14 cellular contexts compared by ENCODE assay signal in the genomic region with DNA sequence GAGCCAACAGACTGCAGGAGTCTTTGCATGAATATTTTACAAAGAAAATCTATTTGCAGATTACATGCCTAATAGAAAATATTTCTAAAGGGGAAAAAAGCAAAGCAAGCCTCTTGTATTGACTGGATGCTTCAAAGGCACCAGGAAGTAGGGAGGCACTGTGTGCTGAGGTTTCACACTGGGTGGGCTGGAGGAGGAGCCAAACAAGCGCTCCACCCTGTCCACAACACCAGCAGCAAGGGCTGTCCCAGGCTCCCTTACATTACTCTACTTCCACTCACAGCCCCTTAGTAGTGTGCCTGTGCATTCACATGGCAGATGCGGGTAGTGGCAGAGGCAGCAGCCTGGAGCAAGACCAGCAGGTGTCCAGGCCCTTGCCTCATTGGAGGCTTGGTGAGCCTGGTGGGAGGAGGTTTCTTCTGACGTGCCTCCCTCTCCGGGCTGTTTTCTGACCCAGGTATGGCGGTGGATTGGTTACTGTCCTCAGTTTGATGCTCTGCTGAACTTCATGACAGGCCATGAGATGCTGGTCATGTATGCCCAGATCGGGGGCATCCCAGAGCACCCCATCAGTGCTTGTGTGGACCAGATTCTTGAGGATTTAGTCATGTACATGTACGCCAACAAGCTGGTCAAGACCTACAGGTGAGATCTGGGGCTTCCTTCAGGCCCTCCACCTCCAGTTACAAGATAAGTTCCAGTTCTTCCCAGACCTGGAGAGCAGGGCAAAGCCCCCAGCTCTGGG. TPM values are rescaled to one million over a fixed set of nuclear protein-coding genes. Genes with fewer than 3 reads are reported as not detected.
DNase-seq lines count a peak whose midpoint lies in the region; ATAC-seq, FAIRE-seq and TF ChIP-seq lines count a peak whose summit lies in the region.
"Had no signal": no experiment of that assay in that cellular context is flagged by ENCODE, and none has a peak within 500 bp of the region (broad histone marks: within the 10 kb centered on the region; RNA-seq: fewer than 3 reads in every experiment).

No MANE protein-coding gene starts in this region.

- no peaks in the 10 kb centered on the region for H3K9me3 Mint-ChIP-seq in CD8-positive, alpha-beta T cell
- H3K9me3 Mint-ChIP-seq in naive thymus-derived CD4-positive, alpha-beta T cell: peaks cover 0 to 3% (median 0%) of the 10 kb centered on the region in 11 donors
- H3K9me3 Mint-ChIP-seq in endodermal cell: no peaks in the 10 kb centered on the region
- H3K9me3 Mint-ChIP-seq: activated naive CD4-positive, alpha-beta T cell treated with anti-CD3 and anti-CD28 coated beads for 36 hours; activated T-cell treated with anti-CD3 and anti-CD28 coated beads, Interleukin-2, amount 50 U/mL, for 24 hours; mesothelial cell of epicardium; nephron progenitor cell had no signal

- H3K9me3 ChIP-seq in CD8-positive, alpha-beta T cell (ENCODE audit: low read length): no peaks in the 10 kb centered on the region
- no peaks in the 10 kb centered on the region for H3K9me3 ChIP-seq in naive thymus-derived CD4-positive, alpha-beta T cell (ENCODE audit: control insufficient read depth in 2 of 3, low read length in 3 of 3)
- no peaks in the 10 kb centered on the region for H3K9me3 ChIP-seq in endodermal cell (ENCODE audit: control insufficient read depth, low read length)

- POLR2A ChIA-PET in CD8-positive, alpha-beta T cell (lab: Charles Lee): no interaction called here
- POLR2A ChIA-PET in naive thymus-derived CD4-positive, alpha-beta T cell (lab: Charles Lee): interaction anchor here (0.6 kb wide), 1 partner anchor 15 kb away, joined by 3 read pairs; no protein-coding TSS in a partner anchor

- peaks cover 10% of the 10 kb centered on the region for H3K4me1 Mint-ChIP-seq in CD8-positive, alpha-beta T cell (ENCODE audit: low read depth)
- H3K4me1 Mint-ChIP-seq in naive thymus-derived CD4-positive, alpha-beta T cell: peaks cover 0 to 7% (median 0%) of the 10 kb centered on the region in 7 donors
- H3K4me1 Mint-ChIP-seq in endodermal cell: no peaks in the 10 kb centered on the region
- H3K4me1 Mint-ChIP-seq: mesothelial cell of epicardium had no signal

- H3K27ac ChIP-seq in CD8-positive, alpha-beta T cell (ENCODE audit: low read depth, low read length): no peak overlapping the region
- no peak overlapping the region for H3K27ac ChIP-seq in naive thymus-derived CD4-positive, alpha-beta T cell (ENCODE audit: low read depth, low read length)
- no peak overlapping the region for H3K27ac ChIP-seq in endodermal cell (ENCODE audit: low read depth, low read length)
- H3K27ac ChIP-seq: VCaP had no signal

- WGBS in endodermal cell (ENCODE audit: insufficient coverage in 1 of 2, insufficient read length in 1 of 2), 2 experiments: 90 to 91% methylated on average over 6 to 7 of the region's 7 CpGs

- no peak overlapping the region for H3K27ac Mint-ChIP-seq in CD8-positive, alpha-beta T cell
- H3K27ac Mint-ChIP-seq in naive thymus-derived CD4-positive, alpha-beta T cell: no peak overlapping the region
- H3K27ac Mint-ChIP-seq in endodermal cell: no peak overlapping the region
- H3K27ac Mint-ChIP-seq: activated naive CD4-positive, alpha-beta T cell treated with anti-CD3 and anti-CD28 coated beads for 36 hours; activated T-cell treated with anti-CD3 and anti-CD28 coated beads, Interleukin-2, amount 50 U/mL, for 24 hours; mesothelial cell of epicardium; nephron progenitor cell had no signal

- H3K4me1 ChIP-seq in CD8-positive, alpha-beta T cell (ENCODE audit: insufficient read depth, low read length): peaks cover 6% of the 10 kb centered on the region
- H3K4me1 ChIP-seq in naive thymus-derived CD4-positive, alpha-beta T cell (ENCODE audit: control insufficient read depth in 2 of 2, insufficient read depth in 2 of 2, low read length in 2 of 2): peaks cover 0 to 9% of the 10 kb centered on the region in 2 donors
- no peaks in the 10 kb centered on the region for H3K4me1 ChIP-seq in endodermal cell (ENCODE audit: control insufficient read depth, insufficient read depth, low read length)

- H3K27me3 Mint-ChIP-seq in CD8-positive, alpha-beta T cell (ENCODE audit: low read depth): no peaks in the 10 kb centered on the region
- H3K27me3 Mint-ChIP-seq in naive thymus-derived CD4-positive, alpha-beta T cell: peaks cover 0 to 17% (median 4%) of the 10 kb centered on the region in 5 donors
- peaks cover 6% of the 10 kb centered on the region for H3K27me3 Mint-ChIP-seq in endodermal cell (ENCODE audit: insufficient read depth)
- H3K27me3 Mint-ChIP-seq: activated T-cell treated with anti-CD3 and anti-CD28 coated beads, Interleukin-2, amount 50 U/mL, for 24 hours had no signal

- no peak for TF ChIP-seq POLR2A in GM12891 (IDR thresholded peaks at IDR 0.05; ENCODE audit: low read depth, low read length)

- H3K9ac ChIP-seq in endodermal cell (ENCODE audit: extremely low read depth, low read length, poor library complexity, severe bottlenecking): no peak overlapping the region

- no peaks in the 10 kb centered on the region for H3K36me3 ChIP-seq in CD8-positive, alpha-beta T cell (ENCODE audit: insufficient read depth, low read length)
- no peaks in the 10 kb centered on the region for H3K36me3 ChIP-seq in naive thymus-derived CD4-positive, alpha-beta T cell (ENCODE audit: control insufficient read depth in 2 of 3, insufficient read depth in 3 of 3, low read length in 3 of 3)
- H3K36me3 ChIP-seq in endodermal cell (ENCODE audit: control insufficient read depth, insufficient read depth, low read length): no peaks in the 10 kb centered on the region

- H3K4me3 Mint-ChIP-seq in CD8-positive, alpha-beta T cell: no peak overlapping the region
- H3K4me3 Mint-ChIP-seq in naive thymus-derived CD4-positive, alpha-beta T cell: no peak overlapping the region
- H3K4me3 Mint-ChIP-seq in endodermal cell: no peak overlapping the region
- H3K4me3 Mint-ChIP-seq: activated naive CD4-positive, alpha-beta T cell treated with anti-CD3 and anti-CD28 coated beads for 36 hours; activated T-cell treated with anti-CD3 and anti-CD28 coated beads, Interleukin-2, amount 50 U/mL, for 24 hours; mesothelial cell of epicardium; nephron progenitor cell had no signal

- ATAC-seq in CD8-positive, alpha-beta T cell: peak; percentile 66
- peak; percentile 65 for ATAC-seq in naive thymus-derived CD4-positive, alpha-beta T cell
- ATAC-seq in HG03378 (IDR thresholded peaks at IDR 0.05; ENCODE audit: unreplicated experiment): no peak
- no peak for ATAC-seq in stimulated activated naive CD8-positive, alpha-beta T cell treated with anti-CD3 and anti-CD28 coated beads, Interleukin-15, Interleukin-2, amounts not matched to agents 100 U/mL and 50 U/mL, for 24 hours

- TF ChIP-seq CTCF in CD8-positive, alpha-beta T cell (IDR thresholded peaks at IDR 0.05): no peak
- TF ChIP-seq CTCF in endodermal cell (conservative IDR thresholded peaks at IDR 0.05): no peak

- FAIRE-seq in GM12891 (lab: Jason Lieb, UNC): peak; percentile 40

- intact Hi-C loops in CD8-positive, alpha-beta T cell (cut with DNase I, micrococcal nuclease): loop anchor here in 1 of 2 experiments (10.0 kb wide), 1 partner anchor 763 kb away; a partner anchor contains a TSS
- intact Hi-C loops in naive thymus-derived CD4-positive, alpha-beta T cell (cut with micrococcal nuclease): no loop called here

- CTCF ChIA-PET in CD8-positive, alpha-beta T cell (lab: Charles Lee): interaction anchor here (0.8 to 2.1 kb wide), 4 partner anchors 9 to 151 kb away, joined by 3 to 9 read pairs (median 3); no protein-coding TSS in a partner anchor
- CTCF ChIA-PET in naive thymus-derived CD4-positive, alpha-beta T cell (lab: Charles Lee): interaction anchor here (0.6 to 1.0 kb wide), 2 partner anchors 10 to 13 kb away, joined by 3 read pairs; no protein-coding TSS in a partner anchor

- no peaks in the 10 kb centered on the region for H3K27me3 ChIP-seq in CD8-positive, alpha-beta T cell (ENCODE audit: insufficient read depth, low read length)
- H3K27me3 ChIP-seq in naive thymus-derived CD4-positive, alpha-beta T cell (ENCODE audit: control insufficient read depth in 2 of 2, insufficient read depth in 2 of 2, low read length in 2 of 2): no peaks in the 10 kb centered on the region
- no peaks in the 10 kb centered on the region for H3K27me3 ChIP-seq in endodermal cell (ENCODE audit: control insufficient read depth, insufficient read depth, low read length, poor library complexity, severe bottlenecking)

- peak in 1 of 7 experiments; percentile 38 for DNase-seq in CD8-positive, alpha-beta T cell
- DNase-seq in GM12891 (ENCODE audit: insufficient read length, low spot score): no peak
- peak; percentile 56 for DNase-seq in SHP77 treated with DMSO at 0.1 percent for 48 hours (lab: John Stamatoyannopoulos, UW)
- no peak for DNase-seq in naive thymus-derived CD4-positive, alpha-beta T cell
- DNase-seq in endodermal cell: no peak
- DNase-seq in stimulated activated naive CD8-positive, alpha-beta T cell treated with anti-CD3 and anti-CD28 coated beads, Interleukin-15, Interleukin-2, amounts not matched to agents 100 U/mL and 50 U/mL, for 24 hours: no peak

- no peak overlapping the region for H3K4me3 ChIP-seq in CD8-positive, alpha-beta T cell (ENCODE audit: low read depth, low read length)
- no peak overlapping the region for H3K4me3 ChIP-seq in naive thymus-derived CD4-positive, alpha-beta T cell (ENCODE audit: low read length)
- H3K4me3 ChIP-seq in endodermal cell (ENCODE audit: low read length): no peak overlapping the region

- no peaks in the 10 kb centered on the region for H3K36me3 Mint-ChIP-seq in CD8-positive, alpha-beta T cell
- H3K36me3 Mint-ChIP-seq in naive thymus-derived CD4-positive, alpha-beta T cell: no peaks in the 10 kb centered on the region
- no peaks in the 10 kb centered on the region for H3K36me3 Mint-ChIP-seq in endodermal cell (ENCODE audit: low read depth)
- H3K36me3 Mint-ChIP-seq: mesothelial cell of epicardium had no signal

RNA-seq across cellular contexts. Expression of a gene that starts 7.0 kb away (rescaled TPM):
- 1 to 10 TPM in 1 of 2 experiments, under 1 TPM in 1; 0.61 to 1.2 TPM for total RNA-seq in CD8-positive, alpha-beta T cell
- 9.7 TPM for polyA plus RNA-seq in GM12891 (2012; ENCODE audit: low read depth, missing spikeins)
- 10 to 100 TPM in 1 of 5 experiments, 1 to 10 TPM in 4; 2.6 to 50.1 (median 3.4) TPM for total RNA-seq in naive thymus-derived CD4-positive, alpha-beta T cell
- 1 to 10 TPM in 1 of 2 donors, under 1 TPM in 1; 0.41 to 5.9 TPM for polyA plus RNA-seq in naive thymus-derived CD4-positive, alpha-beta T cell
- 10 to 100 TPM; 50.8 to 58.9 TPM for total RNA-seq in endodermal cell
- polyA plus RNA-seq in endodermal cell (2013, experiment 1 of 2): 35.3 TPM
- 35.1 TPM for polyA plus RNA-seq in endodermal cell (2013, experiment 2 of 2)

RNA-seq across cellular contexts. Expression of a gene that starts 37.6 kb away (rescaled TPM):
- total RNA-seq in CD8-positive, alpha-beta T cell: under 1 TPM; 0.30 to 0.69 TPM
- 10.8 TPM for polyA plus RNA-seq in GM12891 (2012; ENCODE audit: low read depth, missing spikeins)
- total RNA-seq in naive thymus-derived CD4-positive, alpha-beta T cell: 10 to 100 TPM in 1 of 5 experiments, 1 to 10 TPM in 1, under 1 TPM in 2, not detected in 1; 0.32 to 16.7 (median 0.71) TPM
- under 1 TPM; 0.39 to 0.84 TPM for polyA plus RNA-seq in naive thymus-derived CD4-positive, alpha-beta T cell
- total RNA-seq in endodermal cell: 10 to 100 TPM; 44.0 to 57.6 TPM
- polyA plus RNA-seq in endodermal cell (2013, experiment 1 of 2): 32.9 TPM
- polyA plus RNA-seq in endodermal cell (2013, experiment 2 of 2): 28.1 TPM

RNA-seq across cellular contexts. Expression of a gene that starts 48.8 kb away (rescaled TPM):
- not detected for total RNA-seq in CD8-positive, alpha-beta T cell
- polyA plus RNA-seq in GM12891 (2012; ENCODE audit: low read depth, missing spikeins): not detected
- not detected for total RNA-seq in naive thymus-derived CD4-positive, alpha-beta T cell
- not detected for polyA plus RNA-seq in naive thymus-derived CD4-positive, alpha-beta T cell
- under 1 TPM; 0.48 to 0.62 TPM for total RNA-seq in endodermal cell
- polyA plus RNA-seq in endodermal cell (2013, experiment 1 of 2): 1.0 TPM
- 0.75 TPM for polyA plus RNA-seq in endodermal cell (2013, experiment 2 of 2)
- total RNA-seq: activated naive CD4-positive, alpha-beta T cell treated with anti-CD3 and anti-CD28 coated beads for 36 hours; T-helper 2 cell treated with Interferon-gamma antibody and Interleukin-4, amounts not matched to agents 100 ng/mL and 5 ng/mL, for 36 hours had no signal
- polyA plus RNA-seq: aorta had no signal

RNA-seq across cellular contexts. Expression of a gene that starts 52.6 kb away (rescaled TPM):
- 1 to 10 TPM; 2.8 to 3.8 TPM for total RNA-seq in CD8-positive, alpha-beta T cell
- polyA plus RNA-seq in GM12891 (2012; ENCODE audit: low read depth, missing spikeins): 1.1 TPM
- total RNA-seq in naive thymus-derived CD4-positive, alpha-beta T cell: 10 to 100 TPM in 2 of 5 experiments, 1 to 10 TPM in 3; 5.4 to 13.5 (median 9.2) TPM
- 1 to 10 TPM; 1.7 to 2.5 TPM for polyA plus RNA-seq in naive thymus-derived CD4-positive, alpha-beta T cell
- 10 to 100 TPM; 15.7 to 19.4 TPM for total RNA-seq in endodermal cell
- 9.0 TPM for polyA plus RNA-seq in endodermal cell (2013, experiment 1 of 2)
- 9.4 TPM for polyA plus RNA-seq in endodermal cell (2013, experiment 2 of 2)

Comparison
In these comparisons a context has a peak if more than half of its experiments do, and no peak if none do; other contexts are left out.
1. ATAC-seq: peak in CD8-positive, alpha-beta T cell (single experiment) and naive thymus-derived CD4-positive, alpha-beta T cell (single experiment); none in HG03378 (single experiment) and stimulated activated naive CD8-positive, alpha-beta T cell treated with anti-CD3 and anti-CD28 coated beads, Interleukin-15, Interleukin-2, amounts not matched to agents 100 U/mL and 50 U/mL, for 24 hours (single experiment).